Comparison of ENCODE assay signal across 8 cellular contexts in genomic region chr1:214603819-214604252, GRCh38. TPM values are rescaled to one million over a fixed set of nuclear protein-coding genes. Genes with fewer than 3 reads are reported as not detected.
A peak's percentile ranks its signal among the peaks of the same experiment; 100 is the strongest.
DNase-seq lines count a peak whose midpoint lies in the region; ATAC-seq and TF ChIP-seq lines count a peak whose summit lies in the region.

No MANE protein-coding gene starts in this region.

- no peak for TF ChIP-seq CTCF in OCI-LY1 (IDR thresholded peaks at IDR 0.05; ENCODE audit: low read length)
- no peak for TF ChIP-seq CTCF in dorsolateral prefrontal cortex (IDR thresholded peaks at IDR 0.05 in 54 of 56, conservative IDR thresholded peaks at IDR 0.05 in 2 of 56; ENCODE audit: low read depth in 1 of 56, partially characterized antibody in 56 of 56)
- TF ChIP-seq CTCF in neural cell (IDR thresholded peaks at IDR 0.05; ENCODE audit: poor library complexity, severe bottlenecking), result no peak
- TF ChIP-seq CTCF in adrenal gland (IDR thresholded peaks at IDR 0.05), result no peak

- H3K4me1 ChIP-seq in OCI-LY1 (ENCODE audit: insufficient read depth, low read length, severe bottlenecking) (peaks cover 19% of the 10 kb centered on the region), adrenal gland (replicated peaks in 1 of 2) (peaks cover 0 to 6% of the 10 kb centered on the region in 2 donors)

- H3F3A ChIP-seq in OCI-LY1 (ENCODE audit: insufficient read depth, low read length), result no peaks in the 10 kb centered on the region
- no peaks in the 10 kb centered on the region for H3F3A ChIP-seq in neural cell (ENCODE audit: insufficient read depth, low read length, poor library complexity, severe bottlenecking)

- WGBS in adrenal gland, 4 donors, result 0 to 3% (median 2%) methylated on average over 11 of the region's 11 CpGs

- H3K9me3 ChIP-seq in OCI-LY1 (ENCODE audit: low read length) (no peaks in the 10 kb centered on the region), neural cell (ENCODE audit: low read length) (no peaks in the 10 kb centered on the region), adrenal gland (replicated peaks in 1 of 3) (no peaks in the 10 kb centered on the region)

- intact Hi-C loops in activated CD4-positive, alpha-beta T cell treated with anti-CD3 and anti-CD28 coated beads, Interleukin-2, amount 10 ng/mL, durations not matched to agents 24 days and 14 days (cut with micrococcal nuclease), result loop anchor here (2.0 to 5.0 kb wide), 4 partner anchors 163 to 342 kb away; partner anchors contain the start of gene SMYD2
- intact Hi-C loops in dorsolateral prefrontal cortex (cut with DNase I), result no loop called here
- intact Hi-C loops in adrenal gland (cut with DNase I), result no loop called here

- H3K4me3 Mint-ChIP-seq in activated CD4-positive, alpha-beta T cell treated with anti-CD3 and anti-CD28 coated beads, Interleukin-2, amount 10 ng/mL, durations not matched to agents 24 days and 14 days, result peak overlapping the region; percentile 90

- H3K36me3 Mint-ChIP-seq in activated CD4-positive, alpha-beta T cell treated with anti-CD3 and anti-CD28 coated beads, Interleukin-2, amount 10 ng/mL, durations not matched to agents 24 days and 14 days (ENCODE audit: low read depth), result peaks cover 12% of the 10 kb centered on the region

- TF ChIP-seq RAD21 in neural cell (conservative IDR thresholded peaks at IDR 0.05), result no peak

- peaks cover 29% of the 10 kb centered on the region for H3K4me1 Mint-ChIP-seq in activated CD4-positive, alpha-beta T cell treated with anti-CD3 and anti-CD28 coated beads, Interleukin-2, amount 10 ng/mL, durations not matched to agents 24 days and 14 days

- peak overlapping the region; percentile 97 for H3K27ac Mint-ChIP-seq in activated CD4-positive, alpha-beta T cell treated with anti-CD3 and anti-CD28 coated beads, Interleukin-2, amount 10 ng/mL, durations not matched to agents 24 days and 14 days

- peak overlapping the region; percentile 81 for H3K4me3 ChIP-seq in OCI-LY1 (ENCODE audit: low read depth, low read length, poor library complexity, severe bottlenecking)
- H3K4me3 ChIP-seq in dorsolateral prefrontal cortex, result peak overlapping the region; percentile 49 to 94 (median 83)
- peak overlapping the region; percentile 94 for H3K4me3 ChIP-seq in neural cell (ENCODE audit: low read length)
- H3K4me3 ChIP-seq in adrenal gland, result peak overlapping the region in 2 of 4 donors; percentile 65 to 80

- H2AFZ ChIP-seq in OCI-LY1 (ENCODE audit: low read length) (no peak overlapping the region), neural cell (ENCODE audit: low read depth, low read length) (peak overlapping the region; percentile 67)

- TF ChIP-seq POLR2A in adrenal gland (IDR thresholded peaks at IDR 0.05), result no peak

- peak; percentile 72 for DNase-seq in activated CD4-positive, alpha-beta T cell treated with anti-CD3 and anti-CD28 coated beads, Interleukin-2, amount 10 ng/mL, durations not matched to agents 24 days and 14 days
- DNase-seq in activated CD4-positive, alpha-beta T cell treated with anti-CD3 and anti-CD28 coated beads, Interleukin-2, amount 50 U/mL, for 4 hours, result no peak
- no peak for DNase-seq in dorsolateral prefrontal cortex
- no peak for DNase-seq in NCI-H187 treated with DMSO at 0.1 percent for 48 hours (lab: John Stamatoyannopoulos, UW)
- DNase-seq in adrenal gland, result no peak

- peaks cover 20% of the 10 kb centered on the region for H3K36me3 ChIP-seq in OCI-LY1 (ENCODE audit: insufficient read depth, low read length)
- H3K36me3 ChIP-seq in neural cell (ENCODE audit: insufficient read depth, low read length), result no peaks in the 10 kb centered on the region
- no peaks in the 10 kb centered on the region for H3K36me3 ChIP-seq in adrenal gland (replicated peaks in 1 of 2)

- H3K9me2 ChIP-seq in OCI-LY1 (ENCODE audit: low read depth, low read length) (no peaks in the 10 kb centered on the region), neural cell (ENCODE audit: insufficient read depth, low read length) (no peaks in the 10 kb centered on the region)

- H3K27me3 ChIP-seq in OCI-LY1 (ENCODE audit: insufficient read depth, low read length) (no peaks in the 10 kb centered on the region), dorsolateral prefrontal cortex (no peaks in the 10 kb centered on the region), neural cell (ENCODE audit: insufficient read depth, low read depth, low read length) (no peaks in the 10 kb centered on the region), adrenal gland (no peaks in the 10 kb centered on the region)

- H3K27ac ChIP-seq in OCI-LY1 (ENCODE audit: low read depth, low read length, poor library complexity, severe bottlenecking), result peak overlapping the region; percentile 39
- H3K27ac ChIP-seq in dorsolateral prefrontal cortex, result no peak overlapping the region
- H3K27ac ChIP-seq in neural cell (ENCODE audit: low read length), result no peak overlapping the region
- no peak overlapping the region for H3K27ac ChIP-seq in adrenal gland

- peak overlapping the region; percentile 78 for H3K4me2 ChIP-seq in OCI-LY1 (ENCODE audit: low read length)
- H3K4me2 ChIP-seq in neural cell (ENCODE audit: low read length), result peak overlapping the region; percentile 89

- H4K20me1 ChIP-seq in OCI-LY1 (ENCODE audit: insufficient read depth, low read length) (no peaks in the 10 kb centered on the region), neural cell (ENCODE audit: insufficient read depth) (no peaks in the 10 kb centered on the region)

- ATAC-seq in GM18519 (IDR thresholded peaks at IDR 0.05; ENCODE audit: low FRiP score, unreplicated experiment), result no peak

- H3K9me3 Mint-ChIP-seq in activated CD4-positive, alpha-beta T cell treated with anti-CD3 and anti-CD28 coated beads, Interleukin-2, amount 10 ng/mL, durations not matched to agents 24 days and 14 days, result no peaks in the 10 kb centered on the region

- no peaks in the 10 kb centered on the region for H3K27me3 Mint-ChIP-seq in activated CD4-positive, alpha-beta T cell treated with anti-CD3 and anti-CD28 coated beads, Interleukin-2, amount 10 ng/mL, durations not matched to agents 24 days and 14 days

- TF ChIP-seq EP300 in neural cell (conservative IDR thresholded peaks at IDR 0.05; ENCODE audit: poor library complexity, severe bottlenecking), result no peak

- peaks cover 24% of the 10 kb centered on the region for H3K79me2 ChIP-seq in OCI-LY1 (ENCODE audit: insufficient read depth, low read length)
- H3K79me2 ChIP-seq in neural cell (replicated peaks; ENCODE audit: insufficient read depth, low read length), result peaks cover 23% of the 10 kb centered on the region

- H3K9ac ChIP-seq in OCI-LY1 (ENCODE audit: low read length), result peak overlapping the region; percentile 88
- H3K9ac ChIP-seq in neural cell (ENCODE audit: low read length), result no peak overlapping the region

TF ChIP-seq in neural cell, 6 proteins besides CTCF, POLR2A, EP300 and RAD21:
- TF ChIP-seq POLR2AphosphoS5 (IDR thresholded peaks at IDR 0.05) (no peak), MXI1 (conservative IDR thresholded peaks at IDR 0.05; ENCODE audit: poor library complexity, severe bottlenecking) (no peak), TAF1 (IDR thresholded peaks at IDR 0.05; ENCODE audit: low read depth) (no peak)

RNA-seq across cellular contexts. Expression of gene CENPF, which starts 0.8 kb away (rescaled TPM):
- 54.4 and 63.0 TPM in 2 replicates for total RNA-seq in activated CD4-positive, alpha-beta T cell treated with anti-CD3 and anti-CD28 coated beads, Interleukin-2, amount 10 ng/mL, durations not matched to agents 24 days and 14 days
- total RNA-seq in dorsolateral prefrontal cortex (1 to 10 TPM in 102 of 120 experiments, under 1 TPM in 18; 0.35 to 6.5 (median 1.9) TPM), adrenal gland (1 to 10 TPM; 1.1 to 4.2 (median 2.9) TPM)
- polyA plus RNA-seq in neural cell (1.3 and 5.4 TPM in 2 replicates), adrenal gland (1 to 10 TPM in 1 of 3 donors, under 1 TPM in 2; 0.48 to 5.0 (median 0.77) TPM)
- 6.6 and 8.7 TPM in 2 replicates for polyA minus RNA-seq in neural cell

RNA-seq across cellular contexts. Expression of gene PTPN14, which starts 52.4 kb away (rescaled TPM):
- total RNA-seq in activated CD4-positive, alpha-beta T cell treated with anti-CD3 and anti-CD28 coated beads, Interleukin-2, amount 10 ng/mL, durations not matched to agents 24 days and 14 days, result 29.7 and 29.9 TPM in 2 replicates
- total RNA-seq in dorsolateral prefrontal cortex (10 to 100 TPM; 12.5 to 36.6 (median 22.1) TPM), adrenal gland (10 to 100 TPM; 30.0 to 96.2 (median 57.5) TPM)
- polyA plus RNA-seq in neural cell (0.07 and 0.20 TPM in 2 replicates), adrenal gland (10 to 100 TPM in 2 of 3 donors, 1 to 10 TPM in 1; 7.9 to 20.6 (median 10.1) TPM)
- polyA minus RNA-seq in neural cell, result 0.23 and 0.24 TPM in 2 replicates
